ENCODE assay signal across 20 cellular contexts in genomic region chr11:46663277-46663940, GRCh38. TPM values are rescaled to one million over a fixed set of nuclear protein-coding genes. Genes with fewer than 3 reads are reported as not detected.
A peak's percentile ranks its signal among the peaks of the same experiment; 100 is the strongest.
DNase-seq lines count a peak whose midpoint lies in the region; ATAC-seq, FAIRE-seq and TF ChIP-seq lines count a peak whose summit lies in the region.
"Had no signal": no experiment of that assay in that cellular context is flagged by ENCODE, and none has a peak within 500 bp of the region (broad histone marks: within the 10 kb centered on the region; RNA-seq: fewer than 3 reads in every experiment).

No MANE protein-coding gene starts in this region.

- H3K4me3 ChIP-seq in right atrium auricular region (no peak overlapping the region), adipocyte (ENCODE audit: low read length) (no peak overlapping the region), lung (no peak overlapping the region), tibial artery (no peak overlapping the region)
- H3K4me3 ChIP-seq: left lung had no signal

- H3K27me3 ChIP-seq in right atrium auricular region = no peaks in the 10 kb centered on the region
- H3K27me3 ChIP-seq in adipocyte (replicated peaks; ENCODE audit: control insufficient read depth, insufficient read depth, low read length) = no peaks in the 10 kb centered on the region
- H3K27me3 ChIP-seq in lung (ENCODE audit: control insufficient read depth, insufficient read depth) = no peaks in the 10 kb centered on the region
- no peaks in the 10 kb centered on the region for H3K27me3 ChIP-seq in tibial artery
- H3K27me3 ChIP-seq: left lung had no signal

- no peaks in the 10 kb centered on the region for H3K9me3 ChIP-seq in right atrium auricular region
- no peaks in the 10 kb centered on the region for H3K9me3 ChIP-seq in adipocyte (ENCODE audit: control insufficient read depth, low read length)
- H3K9me3 ChIP-seq in lung (ENCODE audit: control insufficient read depth in 2 of 2, insufficient read depth in 1 of 2, low read length in 1 of 2) = no peaks in the 10 kb centered on the region
- no peaks in the 10 kb centered on the region for H3K9me3 ChIP-seq in tibial artery
- H3K9me3 ChIP-seq: left lung had no signal

- TF ChIP-seq CTCF in right atrium auricular region (IDR thresholded peaks at IDR 0.05) (no peak), lung (IDR thresholded peaks at IDR 0.05; ENCODE audit: control extremely low read depth, extremely low read depth) (no peak), tibial artery (IDR thresholded peaks at IDR 0.05) (no peak), D721Med (IDR thresholded peaks at IDR 0.05; ENCODE audit: insufficient read depth, missing control alignments) (no peak)

- ATAC-seq in lung (ENCODE audit: insufficient read depth, low FRiP score) = no peak
- ATAC-seq in GM19452 (IDR thresholded peaks at IDR 0.05; ENCODE audit: unreplicated experiment) = no peak
- ATAC-seq: left lung had no signal

- H3K36me3 ChIP-seq in right atrium auricular region (peaks cover 45% of the 10 kb centered on the region), adipocyte (ENCODE audit: control insufficient read depth, insufficient read depth, low read length, severe bottlenecking) (peaks cover 52% of the 10 kb centered on the region), lung (ENCODE audit: control insufficient read depth in 2 of 2, insufficient read depth in 2 of 2, low read length in 2 of 2) (peaks cover 18 to 53% of the 10 kb centered on the region in 2 donors), tibial artery (peaks cover 67 to 99% (median 82%) of the 10 kb centered on the region in 3 donors)

- WGBS in lung, 2 donors = 83 to 89% methylated on average over 4 of the region's 4 CpGs

- H3K4me1 ChIP-seq in right atrium auricular region (peaks cover 0 to 47% of the 10 kb centered on the region in 2 donors), adipocyte (ENCODE audit: control insufficient read depth, insufficient read depth, low read length) (peaks cover 50% of the 10 kb centered on the region), lung (ENCODE audit: control insufficient read depth in 2 of 2, insufficient read depth in 2 of 2, low read length in 2 of 2) (peaks cover 0 to 7% of the 10 kb centered on the region in 2 donors), tibial artery (peaks cover 0 to 37% (median 9%) of the 10 kb centered on the region in 4 donors)

- DNase-seq in right atrium auricular region (ENCODE audit: low spot score) (no peak), cardiac septum (ENCODE audit: low spot score) (no peak), adipocyte (ENCODE audit: low read depth) (no peak), lung (ENCODE audit: low spot score) (no peak), tibial artery (peak in 1 of 2 donors; percentile 10), NCI-H446 treated with DMSO at 0.1 percent for 48 hours (lab: John Stamatoyannopoulos, UW) (no peak), D721Med (ENCODE audit: insufficient read length, low spot score) (no peak)
- DNase-seq: activated CD4-positive, alpha-beta T cell treated with anti-CD3 and anti-CD28 coated beads, Interleukin-2, amount 50 U/mL, for 1 hour; amniotic stem cell; COR-L47; left lung; NCI-H1694; NCI-H446; stimulated activated CD4-positive, alpha-beta T cell treated with anti-CD3 and anti-CD28 coated beads, Interleukin-2, amount 100 ng/mL, for 48 hours had no signal

- intact Hi-C loops in cardiac septum (cut with DNase I) (no loop called here), tibial artery (cut with DNase I; ENCODE audit: low total_unique reads) (no loop called here)

- peak overlapping the region; percentile 26 for H3K9ac ChIP-seq in adipocyte (ENCODE audit: low read length)

- FAIRE-seq in D721Med (lab: Jason Lieb, UNC) = no peak
- FAIRE-seq: frontal cortex, H54, TTC549 had no signal

- H3K27ac ChIP-seq in right atrium auricular region (peak overlapping the region; percentile 72 to 82), lung (ENCODE audit: low read depth in 1 of 2, low read length in 1 of 2) (peak overlapping the region; percentile 39 to 41), tibial artery (peak overlapping the region; percentile 37 to 64)
- H3K27ac ChIP-seq: left lung had no signal

RNA-seq across cellular contexts. Expression of gene ARHGAP1, which starts 37.0 kb away (rescaled TPM):
- total RNA-seq in right atrium auricular region = 100 to 1,000 TPM in 1 of 2 donors, 10 to 100 TPM in 1; 88.1 to 117 TPM
- total RNA-seq in cardiac septum = 152 TPM
- total RNA-seq in lung = 10 to 100 TPM; 41.5 to 87.9 TPM
- 10 to 100 TPM; 23.3 to 31.7 TPM for polyA plus RNA-seq in lung

RNA-seq across cellular contexts. Expression of gene ZNF408, which starts 37.4 kb away (rescaled TPM):
- total RNA-seq in right atrium auricular region = 1 to 10 TPM; 6.0 to 9.6 TPM
- 6.7 TPM for total RNA-seq in cardiac septum
- 10 to 100 TPM in 1 of 2 donors, 1 to 10 TPM in 1; 3.2 to 12.7 TPM for total RNA-seq in lung
- polyA plus RNA-seq in lung = 1 to 10 TPM; 5.8 to 7.9 TPM

RNA-seq across cellular contexts. Expression of gene ATG13, which starts 46.1 kb away (rescaled TPM):
- total RNA-seq in right atrium auricular region (10 to 100 TPM; 54.5 to 80.2 TPM), cardiac septum (43.4 TPM), lung (10 to 100 TPM; 63.8 to 72.8 TPM)
- 10 to 100 TPM; 29.1 to 40.9 TPM for polyA plus RNA-seq in lung

RNA-seq across cellular contexts. Expression of gene HARBI1, which starts 46.4 kb away (rescaled TPM):
- total RNA-seq in right atrium auricular region (1 to 10 TPM; 2.3 to 3.3 TPM), cardiac septum (2.9 TPM), lung (1 to 10 TPM; 2.6 to 5.2 TPM)
- 1 to 10 TPM; 1.4 to 4.5 TPM for polyA plus RNA-seq in lung

RNA-seq across cellular contexts. Expression of gene F2, which starts 55.6 kb away (rescaled TPM):
- total RNA-seq in right atrium auricular region (not detected), cardiac septum (not detected), lung (under 1 TPM; 0.26 to 0.40 TPM)
- under 1 TPM in 1 of 2 donors, not detected in 1; 0.01 TPM for polyA plus RNA-seq in lung
- total RNA-seq: frontal cortex, left lung, M059J, subcutaneous adipose tissue had no signal
